In genomic region chr17:83199500-83200201, GRCh38 we compare ENCODE assay signal across 8 cellular contexts.
DNase-seq lines count a peak whose midpoint lies in the region; ATAC-seq and TF ChIP-seq lines count a peak whose summit lies in the region.

No MANE protein-coding gene starts in this region.

- no peak for TF ChIP-seq RAD21 in IMR-90 (IDR thresholded peaks at IDR 0.05; ENCODE audit: low read length)

- in situ Hi-C loops in IMR-90 (cut with MboI; ENCODE audit: low sequenced_read_pairs) = no loop called here

- H2BK120ac ChIP-seq in IMR-90 (ENCODE audit: low read depth, low read length) = peak overlapping the region; percentile 14; the same call in 1 of the 2 replicates

- peak overlapping the region; percentile 64 for H2AFZ ChIP-seq in IMR-90 (replicated peaks; ENCODE audit: low read length, poor library complexity)

- ATAC-seq in IMR-90 (ENCODE audit: low read depth) (no peak), HG02870 (IDR thresholded peaks at IDR 0.05; ENCODE audit: unreplicated experiment) (no peak), HG03159 (IDR thresholded peaks at IDR 0.05; ENCODE audit: unreplicated experiment) (no peak)

- whole genome bisulfite sequencing in IMR-90 (ENCODE audit: extremely low coverage in 2 of 2, insufficient read length in 1 of 2), 2 experiments = 93% methylated on average over 10 of the region's 23 CpGs; no CpG with 5 or more reads in 1 of the 2 experiments

- H3K4me1 ChIP-seq in IMR-90 (ENCODE audit: control insufficient read depth, insufficient read depth, low read length) = peaks cover 23% of the 10 kb centered on the region

- no peak overlapping the region for H3K23ac ChIP-seq in IMR-90 (ENCODE audit: low read depth, low read length)

- H3K27me3 ChIP-seq in IMR-90 (ENCODE audit: control insufficient read depth, insufficient read depth, low read length) = peaks cover 3% of the 10 kb centered on the region; the same call in 1 of the 2 replicates

- no peak overlapping the region for H3K18ac ChIP-seq in IMR-90 (ENCODE audit: low read depth, low read length)

- no peaks in the 10 kb centered on the region for H4K20me1 ChIP-seq in IMR-90 (ENCODE audit: insufficient read depth, low read length)

- BruUV-seq in IMR-90 (replicated peaks; lab: Mats Ljungman, UMichigan) = no TSS peak

- H3K4me3 ChIP-seq in IMR-90 (ENCODE audit: insufficient read depth, low read depth, low read length) (no peak overlapping the region), foreskin fibroblast (ENCODE audit: low read depth in 1 of 2, low read length in 2 of 2) (no peak overlapping the region)

- no peak overlapping the region for H3K56ac ChIP-seq in IMR-90 (ENCODE audit: extremely low read depth, insufficient read depth, low read length)

- H2AK9ac ChIP-seq in IMR-90 (replicated peaks; ENCODE audit: low read depth, low read length, poor library complexity) = no peak overlapping the region

- H3K4me2 ChIP-seq in IMR-90 (ENCODE audit: low read depth, low read length) = no peak overlapping the region

- 0 out of 2 replicates have a peak overlapping the region, but pooled peaks have one; percentile 52 for H2BK20ac ChIP-seq in IMR-90 (ENCODE audit: low read depth, low read length)

- no peak overlapping the region for H4K91ac ChIP-seq in IMR-90 (ENCODE audit: insufficient read depth, low read depth, low read length)

- no peaks in the 10 kb centered on the region; the same call in 1 of the 2 replicates for H3K9me3 ChIP-seq in IMR-90 (ENCODE audit: control insufficient read depth, insufficient read depth, low read length)

- no peak overlapping the region for H2BK5ac ChIP-seq in IMR-90 (ENCODE audit: low read depth, low read length, poor library complexity, severe bottlenecking)

- H2BK15ac ChIP-seq in IMR-90 (ENCODE audit: low read depth, low read length) = no peak overlapping the region

- no peak overlapping the region; a peak in 1 of 4 replicates for H4K8ac ChIP-seq in IMR-90 (ENCODE audit: low read depth in 2 of 2, low read length in 2 of 2)

- CTCF ChIA-PET in IMR-90 (lab: Yijun Ruan, JAX) = no interaction called here

- TF ChIP-seq CTCF in IMR-90 (conservative IDR thresholded peaks at IDR 0.05; ENCODE audit: low read depth, low read length) (no peak), foreskin fibroblast (IDR thresholded peaks at IDR 0.05; ENCODE audit: low read depth, low read length) (no peak)

- 0 out of 2 replicates have a peak overlapping the region, but pooled peaks have one; percentile 30 for H3K4ac ChIP-seq in IMR-90 (ENCODE audit: low read depth, low read length)

- no peak overlapping the region for H3K27ac ChIP-seq in IMR-90 (ENCODE audit: insufficient read depth, low read length)

- H3K9me1 ChIP-seq in IMR-90 (ENCODE audit: insufficient read depth, low read length) = peaks cover 18% of the 10 kb centered on the region

- dilution Hi-C loops in IMR-90 (cut with HindIII; ENCODE audit: low sequenced_read_pairs, unreplicated experiment) = no loop called here

- POLR2A ChIA-PET in IMR-90 (lab: Charles Lee; ENCODE audit: unreplicated experiment) = no interaction called here

- no peak for TF ChIP-seq POLR2A in IMR-90 (IDR thresholded peaks at IDR 0.05; ENCODE audit: low read depth, low read length)

- peaks cover 0 to 4% of the 10 kb centered on the region in 2 experiments; a peak in 1 of 4 replicates for H3K79me1 ChIP-seq in IMR-90 (ENCODE audit: low read depth in 1 of 2, low read length in 2 of 2)

- DNase-seq in IMR-90 = peak; percentile 49
- DNase-seq in activated CD4-positive, alpha-beta T cell treated with anti-CD3 and anti-CD28 coated beads for 48 hours = peak; percentile 83
- DNase-seq in foreskin fibroblast = peak; percentile 47 to 54
- peak; percentile 38 to 68 (median 65) for DNase-seq in stimulated activated CD4-positive, alpha-beta T cell treated with anti-CD3 and anti-CD28 coated beads, Interleukin-12 subunit alpha, Interleukin-12 subunit beta, amount 100 ng/mL, for 48 hours (ENCODE audit: low read depth in 2 of 3, low spot score in 1 of 3)
- no peak for DNase-seq in NCI-H1436 treated with DMSO at 0.1 percent for 48 hours (lab: John Stamatoyannopoulos, UW)
- no peak for DNase-seq in foreskin melanocyte

- no peak overlapping the region for H2AK5ac ChIP-seq in IMR-90 (ENCODE audit: low read depth, low read length)

- H3K36me3 ChIP-seq in IMR-90 (ENCODE audit: control insufficient read depth, insufficient read depth, low read length) = no peaks in the 10 kb centered on the region

- intact Hi-C loops in IMR-90 (cut with micrococcal nuclease) = no loop called here

- H4K5ac ChIP-seq in IMR-90 (ENCODE audit: low read depth, low read length) = no peak overlapping the region

- no peak overlapping the region for H3K9ac ChIP-seq in IMR-90 (ENCODE audit: low read depth, low read length)

- peak overlapping the region; percentile 57; the same call in 1 of the 2 replicates for H3K14ac ChIP-seq in IMR-90 (replicated peaks; ENCODE audit: low read depth, low read length)

TF ChIP-seq in IMR-90, 13 proteins besides CTCF, POLR2A, EP300 and RAD21:
- TF ChIP-seq, protein P1, sequence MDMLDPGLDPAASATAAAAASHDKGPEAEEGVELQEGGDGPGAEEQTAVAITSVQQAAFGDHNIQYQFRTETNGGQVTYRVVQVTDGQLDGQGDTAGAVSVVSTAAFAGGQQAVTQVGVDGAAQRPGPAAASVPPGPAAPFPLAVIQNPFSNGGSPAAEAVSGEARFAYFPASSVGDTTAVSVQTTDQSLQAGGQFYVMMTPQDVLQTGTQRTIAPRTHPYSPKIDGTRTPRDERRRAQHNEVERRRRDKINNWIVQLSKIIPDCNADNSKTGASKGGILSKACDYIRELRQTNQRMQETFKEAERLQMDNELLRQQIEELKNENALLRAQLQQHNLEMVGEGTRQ (IDR thresholded peaks at IDR 0.05; ENCODE audit: low read depth, low read length) = no peak
- TF ChIP-seq SMC3 (IDR thresholded peaks at IDR 0.05; ENCODE audit: low read depth, low read length) (no peak), MXI1 (IDR thresholded peaks at IDR 0.05; ENCODE audit: borderline replicate concordance, low read depth, low read length) (no peak), BHLHE40 (IDR thresholded peaks at IDR 0.05; ENCODE audit: low read depth, low read length) (no peak), MAFK (IDR thresholded peaks at IDR 0.05; ENCODE audit: low read depth, low read length) (0 out of 2 replicates have a peak, but pooled peaks have one; percentile 12)
TF ChIP-seq in IMR-90: peak in this region for 1.

Comparison
In these comparisons a context has a peak if more than half of its experiments do, and no peak if none do; other contexts are left out.
1. DNase-seq: peak in IMR-90 (single experiment), activated CD4-positive, alpha-beta T cell treated with anti-CD3 and anti-CD28 coated beads for 48 hours (single experiment), foreskin fibroblast (2 of 2) and stimulated activated CD4-positive, alpha-beta T cell treated with anti-CD3 and anti-CD28 coated beads, Interleukin-12 subunit alpha, Interleukin-12 subunit beta, amount 100 ng/mL, for 48 hours (3 of 3); none in NCI-H1436 treated with DMSO at 0.1 percent for 48 hours (single experiment) and foreskin melanocyte (single experiment).